Comparison of ENCODE assay signal across 8 cellular contexts in genomic region chr2:28956415-28956826, GRCh38.
DNase-seq lines count a peak whose midpoint lies in the region; ATAC-seq and TF ChIP-seq lines count a peak whose summit lies in the region.

No MANE protein-coding gene starts in this region.

- H3K27me3 ChIP-seq in parathyroid adenoma (ENCODE audit: control insufficient read depth, insufficient read depth, low read length) = no peaks in the 10 kb centered on the region

- peak; percentile 39 for DNase-seq in activated effector memory CD4-positive, alpha-beta T cell treated with Interleukin-2 at 50 U/mL for 16 hours
- no peak for DNase-seq in activated effector memory CD4-positive, alpha-beta T cell treated with anti-CD3 and anti-CD28 coated beads, Interleukin-2, amount 50 U/mL, for 16 hours
- peak; percentile 41 for DNase-seq in T-helper 22 cell (ENCODE audit: low read depth)
- DNase-seq in erythroblast (lab: John Stamatoyannopoulos, UW) = peak; percentile 12 to 24
- DNase-seq in KG1 (lab: John Stamatoyannopoulos, UW) = no peak

- H3K27ac ChIP-seq in parathyroid adenoma = no peak overlapping the region

- no peaks in the 10 kb centered on the region for H3K4me1 ChIP-seq in parathyroid adenoma

- no peak overlapping the region for H3K9ac ChIP-seq in parathyroid adenoma

- peak overlapping the region; percentile 32 for H3K4me2 ChIP-seq in parathyroid adenoma (ENCODE audit: low read length)

- H3K79me2 ChIP-seq in parathyroid adenoma = no peaks in the 10 kb centered on the region

- ATAC-seq in HG02973 (IDR thresholded peaks at IDR 0.05; ENCODE audit: unreplicated experiment) (no peak), HG03521 (IDR thresholded peaks at IDR 0.05; ENCODE audit: unreplicated experiment) (no peak)

- TF ChIP-seq CTCF in parathyroid adenoma (IDR thresholded peaks at IDR 0.05) = no peak

- H3K4me3 ChIP-seq in parathyroid adenoma (ENCODE audit: low read depth, low read length) = no peak overlapping the region

- H3K9me3 ChIP-seq in parathyroid adenoma (ENCODE audit: control insufficient read depth, low read length) = no peaks in the 10 kb centered on the region

- no peaks in the 10 kb centered on the region for H3K36me3 ChIP-seq in parathyroid adenoma (ENCODE audit: control insufficient read depth, insufficient read depth, low read length)

- TF ChIP-seq POLR2A in erythroblast (IDR thresholded peaks at IDR 0.05; ENCODE audit: low read length) = no peak

- H2AFZ ChIP-seq in parathyroid adenoma = no peak overlapping the region

Comparison
In these comparisons a context has a peak if more than half of its experiments do, and no peak if none do; other contexts are left out.
1. DNase-seq: peak in activated effector memory CD4-positive, alpha-beta T cell treated with Interleukin-2 at 50 U/mL for 16 hours (single experiment), T-helper 22 cell (single experiment) and erythroblast (2 of 2); none in activated effector memory CD4-positive, alpha-beta T cell treated with anti-CD3 and anti-CD28 coated beads, Interleukin-2, amount 50 U/mL, for 16 hours (single experiment) and KG1 (single experiment).